In genomic region chr4:112521123-112522116, GRCh38 we compare ENCODE assay signal across 9 cellular contexts. TPM values are rescaled to one million over a fixed set of nuclear protein-coding genes. Genes with fewer than 3 reads are reported as not detected.
A peak's percentile ranks its signal among the peaks of the same experiment; 100 is the strongest.
DNase-seq lines count a peak whose midpoint lies in the region; ATAC-seq, FAIRE-seq and TF ChIP-seq lines count a peak whose summit lies in the region.
"Had no signal": no experiment of that assay in that cellular context is flagged by ENCODE, and none has a peak within 500 bp of the region (broad histone marks: within the 10 kb centered on the region; RNA-seq: fewer than 3 reads in every experiment).

No MANE protein-coding gene starts in this region.

- peaks cover 52% of the 10 kb centered on the region for H4K20me1 ChIP-seq in neural progenitor cell (ENCODE audit: low read depth)

- H3K27me3 Mint-ChIP-seq in activated naive CD8-positive, alpha-beta T cell treated with anti-CD3 and anti-CD28 coated beads, Interleukin-2, amount 50 U/mL, for 24 hours = peaks cover 87% of the 10 kb centered on the region
- H3K27me3 Mint-ChIP-seq in neural progenitor cell (ENCODE audit: insufficient read depth, low read depth) = peaks cover 71% of the 10 kb centered on the region

- H3K36me3 Mint-ChIP-seq in activated naive CD8-positive, alpha-beta T cell treated with anti-CD3 and anti-CD28 coated beads, Interleukin-2, amount 50 U/mL, for 24 hours (ENCODE audit: low read depth) = no peaks in the 10 kb centered on the region
- no peaks in the 10 kb centered on the region for H3K36me3 Mint-ChIP-seq in neural progenitor cell

- H3K9me3 ChIP-seq in neural progenitor cell (ENCODE audit: low read depth) = no peaks in the 10 kb centered on the region

- peak overlapping the region; percentile 36 for H3K4me3 ChIP-seq in neural progenitor cell

- H3K4me1 ChIP-seq in neural progenitor cell = peaks cover 59% of the 10 kb centered on the region

- peaks cover 3% of the 10 kb centered on the region for H3K9me3 Mint-ChIP-seq in activated naive CD8-positive, alpha-beta T cell treated with anti-CD3 and anti-CD28 coated beads, Interleukin-2, amount 50 U/mL, for 24 hours
- peaks cover 2% of the 10 kb centered on the region for H3K9me3 Mint-ChIP-seq in neural progenitor cell

- H3K79me2 ChIP-seq in neural progenitor cell (ENCODE audit: low read depth) = no peaks in the 10 kb centered on the region

- ATAC-seq in GM18868 (IDR thresholded peaks at IDR 0.05; ENCODE audit: unreplicated experiment) = peak; percentile 17
- peak; percentile 14 for ATAC-seq in HG02610 (IDR thresholded peaks at IDR 0.05; ENCODE audit: unreplicated experiment)
- ATAC-seq in activated naive CD8-positive, alpha-beta T cell treated with anti-CD3 and anti-CD28 coated beads, Interleukin-2, amount 50 U/mL, for 24 hours = no peak
- ATAC-seq in GM18502 (IDR thresholded peaks at IDR 0.05; ENCODE audit: poor library complexity, unreplicated experiment) = no peak

- no peak for FAIRE-seq in RCC 7860 (lab: Jason Lieb, UNC)

- peaks cover 76% of the 10 kb centered on the region for H3F3A ChIP-seq in neural progenitor cell (ENCODE audit: low read depth)

- peak overlapping the region; percentile 5 for H3K27ac Mint-ChIP-seq in activated naive CD8-positive, alpha-beta T cell treated with anti-CD3 and anti-CD28 coated beads, Interleukin-2, amount 50 U/mL, for 24 hours
- no peak overlapping the region for H3K27ac Mint-ChIP-seq in neural progenitor cell

- H3K36me3 ChIP-seq in neural progenitor cell = no peaks in the 10 kb centered on the region

- peak overlapping the region; percentile 45 for H3K4me3 Mint-ChIP-seq in activated naive CD8-positive, alpha-beta T cell treated with anti-CD3 and anti-CD28 coated beads, Interleukin-2, amount 50 U/mL, for 24 hours
- peak overlapping the region; percentile 85 for H3K4me3 Mint-ChIP-seq in neural progenitor cell

- H3K27me3 ChIP-seq in neural progenitor cell = peaks cover 100% of the 10 kb centered on the region

- H3K27ac ChIP-seq in neural progenitor cell = peak overlapping the region; percentile 18

- H3K4me2 ChIP-seq in neural progenitor cell = peak overlapping the region; percentile 89

- no peak for DNase-seq in activated naive CD8-positive, alpha-beta T cell treated with anti-CD3 and anti-CD28 coated beads, Interleukin-2, amount 50 U/mL, for 24 hours
- peak; percentile 90 for DNase-seq in neural progenitor cell (ENCODE audit: low spot score)
- DNase-seq in RCC 7860 (ENCODE audit: low spot score) = no peak
- DNase-seq in GF-D8 (lab: John Stamatoyannopoulos, UW) = no peak
- DNase-seq: NCI-H2081 treated with DMSO at 0.1 percent for 48 hours, Right ventricle myocardium superior had no signal

- peaks cover 41% of the 10 kb centered on the region for H3K4me1 Mint-ChIP-seq in activated naive CD8-positive, alpha-beta T cell treated with anti-CD3 and anti-CD28 coated beads, Interleukin-2, amount 50 U/mL, for 24 hours
- H3K4me1 Mint-ChIP-seq in neural progenitor cell = peaks cover 65% of the 10 kb centered on the region

- no peak for TF ChIP-seq CTCF in neural progenitor cell (IDR thresholded peaks at IDR 0.05)

- H2AFZ ChIP-seq in neural progenitor cell (replicated peaks) = no peak overlapping the region

- no peak overlapping the region for H3K9ac ChIP-seq in neural progenitor cell

RNA-seq across cellular contexts. Expression of gene NEUROG2, which starts 5.4 kb away (rescaled TPM):
- 0.09 and 0.90 TPM in 2 replicates for total RNA-seq in neural progenitor cell (ENCODE audit: low replicate concordance)
- total RNA-seq: Right ventricle myocardium superior had no signal

Comparison
In these comparisons a context has a peak if more than half of its experiments do, and no peak if none do; other contexts are left out.
1. ATAC-seq: peak in GM18868 (single experiment) and HG02610 (single experiment); none in activated naive CD8-positive, alpha-beta T cell treated with anti-CD3 and anti-CD28 coated beads, Interleukin-2, amount 50 U/mL, for 24 hours (single experiment) and GM18502 (single experiment).